In genomic region chr20:12410783-12411182, GRCh38 we compare ENCODE assay signal across 19 cellular contexts.
"Had no signal": no experiment of that assay in that cellular context is flagged by ENCODE, and none has a peak within 500 bp of the region (broad histone marks: within the 10 kb centered on the region; RNA-seq: fewer than 3 reads in every experiment).

No MANE protein-coding gene starts in this region.

- ATAC-seq: left lobe of liver; mucosa of descending colon; naive thymus-derived CD8-positive, alpha-beta T cell; right cardiac atrium; stimulated activated effector memory CD8-positive, alpha-beta T cell treated with anti-CD3 and anti-CD28 coated beads, Interleukin-12 subunit alpha, Interleukin-12 subunit beta, amount 100 ng/mL, for 72 hours; stimulated activated naive CD8-positive, alpha-beta T cell treated with anti-CD3 and anti-CD28 coated beads, Interleukin-15, Interleukin-2, amounts not matched to agents 100 U/mL and 50 U/mL, for 24 hours had no signal

- H3K27me3 ChIP-seq: dorsolateral prefrontal cortex, esophagus muscularis mucosa, hepatocyte, suprapubic skin, thyroid gland, upper lobe of left lung, uterus had no signal

- H3K4me3 ChIP-seq: dorsolateral prefrontal cortex, esophagus muscularis mucosa, hepatocyte, mucosa of descending colon, suprapubic skin, thyroid gland, upper lobe of left lung, uterus had no signal

- DNase-seq: cortex of kidney; effector CD8-positive, alpha-beta T cell; kidney glomerular epithelial cell; mucosa of descending colon; naive thymus-derived CD8-positive, alpha-beta T cell; right cardiac atrium; small intestine; stimulated activated CD4-positive, alpha-beta T cell treated with anti-CD3 and anti-CD28 coated beads, Interleukin-4, amount 100 ng/mL, for 1 hour; stimulated activated CD8-positive, alpha-beta memory T cell treated with anti-CD3 and anti-CD28 coated beads, Interleukin-4, amount 100 ng/mL, for 48 hours; stimulated activated naive CD8-positive, alpha-beta T cell treated with anti-CD3 and anti-CD28 coated beads, Interleukin-15, Interleukin-2, amounts not matched to agents 100 U/mL and 50 U/mL, for 24 hours; thyroid gland; upper lobe of left lung; uterus had no signal

- H3K36me3 ChIP-seq: esophagus muscularis mucosa, suprapubic skin, thyroid gland, upper lobe of left lung, uterus had no signal

- H3K27ac ChIP-seq: esophagus muscularis mucosa, hepatocyte, suprapubic skin, thyroid gland, upper lobe of left lung, uterus had no signal

- H3K9me3 ChIP-seq: thyroid gland, uterus had no signal

- H3K4me1 ChIP-seq: esophagus muscularis mucosa, thyroid gland, upper lobe of left lung, uterus had no signal
